Comparison of ENCODE assay signal across 28 cellular contexts in genomic region chr4:107072836-107073736, GRCh38. TPM values are rescaled to one million over a fixed set of nuclear protein-coding genes. Genes with fewer than 3 reads are reported as not detected.
A peak's percentile ranks its signal among the peaks of the same experiment; 100 is the strongest.
DNase-seq lines count a peak whose midpoint lies in the region; ATAC-seq, FAIRE-seq and TF ChIP-seq lines count a peak whose summit lies in the region.
"Had no signal": no experiment of that assay in that cellular context is flagged by ENCODE, and none has a peak within 500 bp of the region (broad histone marks: within the 10 kb centered on the region; RNA-seq: fewer than 3 reads in every experiment).

No MANE protein-coding gene starts in this region.

- DNase-seq in Right ventricle myocardium inferior (ENCODE audit: missing footprints) (peak; percentile 61), left cardiac atrium (no peak), H1 (ENCODE audit: low read depth in 1 of 2, low spot score in 2 of 2) (no peak), kidney (peak; percentile 59), kidney tubule cell (ENCODE audit: low spot score) (no peak), mammary epithelial cell (no peak)
- DNase-seq: 8988T; ACHN; BE2C; C1 segment of cervical spinal cord; CD4-positive, alpha-beta memory T cell; CD4-positive, CD25-positive, alpha-beta regulatory T cell; CD8-positive, alpha-beta memory T cell; COR-L47; DMS 273 treated with DMSO at 0.1 percent for 48 hours; DMS153; DMS53; DMS79; DND-41; EL; GDM1 had no signal

- no peak for TF ChIP-seq EP300 in H1 (IDR thresholded peaks at IDR 0.05; ENCODE audit: borderline replicate concordance in 1 of 2, low read depth in 2 of 2, low read length in 2 of 2)

- H4K5ac ChIP-seq in H1 (ENCODE audit: insufficient read length, low read depth, low read length) = no peak overlapping the region

- no peak overlapping the region for H2BK5ac ChIP-seq in H1 (ENCODE audit: low read depth, low read length)

- no peak overlapping the region for H2BK20ac ChIP-seq in H1 (ENCODE audit: low read length)

- H3K79me2 ChIP-seq in H1 (ENCODE audit: control insufficient read depth in 1 of 2, insufficient read depth in 2 of 2, low read length in 2 of 2) = no peaks in the 10 kb centered on the region
- no peaks in the 10 kb centered on the region for H3K79me2 ChIP-seq in mammary epithelial cell (ENCODE audit: insufficient read depth, low read length)

- no TSS peak for BruUV-seq in mammary epithelial cell (replicated peaks; lab: Mats Ljungman, UMichigan)

- no peak overlapping the region for H2BK120ac ChIP-seq in H1 (replicated peaks; ENCODE audit: low read depth, low read length)

- 93% methylated on average over 9 of the region's 32 CpGs; no CpG with 5 or more reads in 1 of the 2 experiments for WGBS in H1 (ENCODE audit: extremely low coverage in 1 of 2, insufficient coverage in 1 of 2, insufficient read length in 1 of 2, insufficient replicate concordance in 2 of 2, low coverage in 1 of 2, low lambda C conversion rate in 2 of 2, missing lambda C conversion rate in 1 of 2), 2 experiments
- 88% methylated on average over 13 of the region's 32 CpGs for WGBS in mammary epithelial cell (ENCODE audit: low coverage, missing lambda C conversion rate)

- H3K23ac ChIP-seq in H1 (ENCODE audit: insufficient read length) = no peak overlapping the region

- no peak for TF ChIP-seq RAD21 in H1 (IDR thresholded peaks at IDR 0.05 in 1 of 2, conservative IDR thresholded peaks at IDR 0.05 in 1 of 2; ENCODE audit: low read depth in 2 of 2, low read length in 2 of 2)

- no peak overlapping the region for H2AK5ac ChIP-seq in H1 (ENCODE audit: low read depth, low read length)

- H3K4me2 ChIP-seq in H1 (ENCODE audit: insufficient read depth in 1 of 2, low read depth in 2 of 2, low read length in 2 of 2) (no peak overlapping the region), mammary epithelial cell (ENCODE audit: insufficient read depth, low read depth, low read length) (no peak overlapping the region)
- H3K4me2 ChIP-seq: BLaER1 had no signal

- H3K27ac ChIP-seq in H1 (ENCODE audit: low read depth, low read length) (no peak overlapping the region), kidney (ENCODE audit: low read depth in 2 of 2, low read length in 2 of 2) (no peak overlapping the region), mammary epithelial cell (ENCODE audit: insufficient read depth, low read depth, low read length) (no peak overlapping the region)
- H3K27ac ChIP-seq: BLaER1 had no signal

- peaks cover 0 to 7% of the 10 kb centered on the region in 2 experiments; a peak in 1 of 4 replicates for H3K9me3 ChIP-seq in H1 (ENCODE audit: insufficient read depth in 2 of 2, low read depth in 1 of 2, low read length in 1 of 2)
- no peaks in the 10 kb centered on the region for H3K9me3 ChIP-seq in kidney (ENCODE audit: control insufficient read depth in 1 of 2, low read length in 2 of 2)
- no peaks in the 10 kb centered on the region for H3K9me3 ChIP-seq in mammary epithelial cell (replicated peaks; ENCODE audit: insufficient read depth, low read length)
- H3K9me3 ChIP-seq: BE2C, BLaER1 had no signal

- no peak for TF ChIP-seq POLR2A in H1 (IDR thresholded peaks at IDR 0.05; ENCODE audit: control extremely low read depth in 1 of 2, low read depth in 2 of 2, low read length in 2 of 2)

- no peak overlapping the region for H3K56ac ChIP-seq in H1 (replicated peaks; ENCODE audit: insufficient read length, low read depth, low read length)

- H4K20me1 ChIP-seq in H1 (replicated peaks in 1 of 2; ENCODE audit: control insufficient read depth in 1 of 2, insufficient read depth in 2 of 2, low read length in 2 of 2) (no peaks in the 10 kb centered on the region), mammary epithelial cell (ENCODE audit: insufficient read depth, low read length) (no peaks in the 10 kb centered on the region)
- H4K20me1 ChIP-seq: BLaER1 had no signal

- H3K23me2 ChIP-seq in H1 (ENCODE audit: low read depth, low read length) = no peaks in the 10 kb centered on the region

- no peak overlapping the region for H3K4ac ChIP-seq in H1 (replicated peaks; ENCODE audit: insufficient read length, low read depth, low read length)

- no peaks in the 10 kb centered on the region for H3K27me3 ChIP-seq in H1 (replicated peaks in 1 of 4; ENCODE audit: control insufficient read depth in 3 of 4, extremely low read depth in 1 of 4, insufficient read depth in 3 of 4, low read length in 3 of 4)
- H3K27me3 ChIP-seq in mammary epithelial cell (ENCODE audit: insufficient read depth, low read length) = no peaks in the 10 kb centered on the region
- H3K27me3 ChIP-seq: BE2C, BLaER1 had no signal

- H3K36me3 ChIP-seq in H1 (ENCODE audit: control insufficient read depth in 2 of 4, insufficient read depth in 4 of 4, low read length in 3 of 4) = peaks cover 0 to 2% (median 0%) of the 10 kb centered on the region in 4 experiments; a peak in 1 of 8 replicates
- H3K36me3 ChIP-seq in kidney (ENCODE audit: control insufficient read depth in 1 of 2, insufficient read depth in 2 of 2, low read length in 2 of 2) = no peaks in the 10 kb centered on the region
- no peaks in the 10 kb centered on the region for H3K36me3 ChIP-seq in mammary epithelial cell (ENCODE audit: insufficient read depth, low read length)
- H3K36me3 ChIP-seq: BE2C, BLaER1 had no signal

- no peak overlapping the region for H3K4me3 ChIP-seq in H1 (ENCODE audit: extremely low read depth in 1 of 4, insufficient read depth in 2 of 4, low read depth in 3 of 4, low read length in 4 of 4)
- H3K4me3 ChIP-seq in kidney (ENCODE audit: low read length in 2 of 2) = no peak overlapping the region
- no peak overlapping the region for H3K4me3 ChIP-seq in mammary epithelial cell (replicated peaks in 1 of 3; ENCODE audit: insufficient read depth in 1 of 3, low read depth in 2 of 3, low read length in 3 of 3)
- H3K4me3 ChIP-seq: BLaER1, GM12878 had no signal

- H3K4me1 ChIP-seq in H1 (replicated peaks in 1 of 4; ENCODE audit: control insufficient read depth in 3 of 4, insufficient read depth in 4 of 4, low read length in 3 of 4) (no peaks in the 10 kb centered on the region), kidney (ENCODE audit: control insufficient read depth in 1 of 2, insufficient read depth in 1 of 2, low read depth in 1 of 2, low read length in 2 of 2) (no peaks in the 10 kb centered on the region), mammary epithelial cell (ENCODE audit: insufficient read depth, low read length) (no peaks in the 10 kb centered on the region)
- H3K4me1 ChIP-seq: BE2C, BLaER1 had no signal

- in situ Hi-C loops in mammary epithelial cell (cut with MboI; ENCODE audit: low sequenced_read_pairs in 2 of 2) = no loop called here

- TF ChIP-seq CTCF in H1 (IDR thresholded peaks at IDR 0.05; ENCODE audit: control extremely low read depth in 1 of 3, insufficient read depth in 1 of 3, low read depth in 1 of 3, low read length in 3 of 3) = no peak
- no peak for TF ChIP-seq CTCF in kidney (IDR thresholded peaks at IDR 0.05; ENCODE audit: borderline replicate concordance, extremely low read depth, insufficient read depth)
- no peak for TF ChIP-seq CTCF in mammary epithelial cell (conservative IDR thresholded peaks at IDR 0.05 in 1 of 2, IDR thresholded peaks at IDR 0.05 in 1 of 2; ENCODE audit: extremely low read depth in 1 of 2, insufficient read depth in 1 of 2, low read depth in 1 of 2, low read length in 2 of 2)

- intact Hi-C loops in Right ventricle myocardium inferior (cut with DNase I) = no loop called here
- intact Hi-C loops in left cardiac atrium (cut with DNase I) = no loop called here
- intact Hi-C loops in kidney (cut with DNase I) = no loop called here
- intact Hi-C loops in mammary epithelial cell (cut with micrococcal nuclease) = no loop called here

- no peak overlapping the region for H2BK15ac ChIP-seq in H1 (ENCODE audit: low read length)

- no peak overlapping the region for H3K9ac ChIP-seq in H1 (replicated peaks in 1 of 4; ENCODE audit: extremely low read depth in 1 of 4, low read depth in 3 of 4, low read length in 3 of 4)
- no peak overlapping the region for H3K9ac ChIP-seq in kidney (ENCODE audit: low read length in 2 of 2)
- H3K9ac ChIP-seq in mammary epithelial cell (ENCODE audit: insufficient read depth, low read length) = no peak overlapping the region
- H3K9ac ChIP-seq: BLaER1 had no signal

- H3K14ac ChIP-seq in H1 (ENCODE audit: insufficient read length) = no peak overlapping the region

- FAIRE-seq in H1 (lab: Jason Lieb, UNC) (no peak), kidney (lab: Jason Lieb, UNC) (no peak)
- FAIRE-seq: A204.1, GM12878, GM12892, GM18507 had no signal

- H3K18ac ChIP-seq in H1 (ENCODE audit: extremely low read depth, low read length) = no peak overlapping the region

- no peaks in the 10 kb centered on the region for H3K79me1 ChIP-seq in H1 (ENCODE audit: low read depth, low read length)

- no peak for ATAC-seq in Right ventricle myocardium inferior
- no peak for ATAC-seq in left cardiac atrium
- ATAC-seq: GM12878 had no signal

- no peak overlapping the region for H2BK12ac ChIP-seq in H1 (ENCODE audit: low read depth, low read length)

- CTCF ChIA-PET in H1 (lab: Charles Lee; ENCODE audit: partially characterized antibody) = interaction anchor here (0.7 to 2.0 kb wide), 7 partner anchors 12 to 684 kb away, joined by 3 to 5 read pairs (median 3); no protein-coding TSS in a partner anchor
- CTCF ChIA-PET in mammary epithelial cell (lab: Charles Lee; ENCODE audit: low non-redundant PET) = no interaction called here

- H4K91ac ChIP-seq in H1 (replicated peaks; ENCODE audit: insufficient read length, low read length) = no peak overlapping the region

- H2AFZ ChIP-seq in H1 (ENCODE audit: low read length) (no peak overlapping the region), mammary epithelial cell (ENCODE audit: low read depth, low read length) (no peak overlapping the region)

- dilution Hi-C loops in mammary epithelial cell (cut with HindIII; ENCODE audit: low sequenced_read_pairs) = no loop called here

- POLR2A ChIA-PET in H1 (lab: Charles Lee; ENCODE audit: partially characterized antibody) = no interaction called here

- peak overlapping the region; percentile 51; the same call in 1 of the 2 replicates for H4K8ac ChIP-seq in H1 (ENCODE audit: extremely low read depth, insufficient read depth, low read length)

RNA-seq across cellular contexts. Expression of gene DKK2, which starts 37.0 kb away (rescaled TPM):
- total RNA-seq in Right ventricle myocardium inferior (1.9 TPM), left cardiac atrium (1 to 10 TPM in 1 of 2 donors, under 1 TPM in 1; 0.88 to 3.7 TPM), kidney (0.22 TPM), mammary epithelial cell (under 1 TPM in 1 of 2 donors, not detected in 1; 0.17 TPM)
- total RNA-seq in H1 (2021; fragmentation: NEBNext Ultra II Directional; extraction: Animal tissue kit (Norgen Biotek cat#: 25700)) = 0.13 and 0.34 TPM in 2 replicates
- polyA plus RNA-seq in H1 (2011; rRNA removed) (0.09 and 0.14 TPM in 2 replicates), kidney (ENCODE audit: insufficient read depth, low read depth, low replicate concordance) (0.19 TPM), mammary epithelial cell (not detected)
- polyA plus RNA-seq in H1 (2011; cell fraction: cytosol; rRNA removed) = 0.16 TPM
- 0.16 TPM for polyA plus RNA-seq in H1 (2011; cell fraction: nucleus; rRNA removed)
- 0.27 to 0.84 TPM (median 0.41 TPM) in 4 replicates for polyA plus RNA-seq in H1 (2012, experiment 1 of 2)
- polyA plus RNA-seq in H1 (2012, experiment 2 of 2) = not detected
- 0.10 TPM for polyA plus RNA-seq in H1 (2013, experiment 1 of 2)
- 0.13 TPM for polyA plus RNA-seq in H1 (2013, experiment 2 of 2)
- polyA minus RNA-seq in H1 (2011; rRNA and poly(A)+ RNA removed) = 0.06 and 0.07 TPM in 2 replicates
- polyA minus RNA-seq in H1 (2011; cell fraction: cytosol; rRNA and poly(A)+ RNA removed) = not detected
- polyA minus RNA-seq in H1 (2011; cell fraction: nucleus; rRNA and poly(A)+ RNA removed) = 0.20 TPM
- polyA minus RNA-seq in mammary epithelial cell = not detected
- total RNA-seq: CD4-positive, alpha-beta memory T cell; CD4-positive, CD25-positive, alpha-beta regulatory T cell; G401; GM12878 had no signal
- polyA plus RNA-seq: CD14-positive monocyte; CD4-positive, alpha-beta memory T cell; CD4-positive, CD25-positive, alpha-beta regulatory T cell; GM12878 had no signal

Comparison
In these comparisons a context has a peak if more than half of its experiments do, and no peak if none do; other contexts are left out.
1. DNase-seq: peak in Right ventricle myocardium inferior (single experiment) and kidney (single experiment); none in left cardiac atrium (single experiment), H1 (0 of 2), kidney tubule cell (single experiment) and mammary epithelial cell (single experiment).